ENCODE assay signal across 8 cellular contexts in the genomic region with DNA sequence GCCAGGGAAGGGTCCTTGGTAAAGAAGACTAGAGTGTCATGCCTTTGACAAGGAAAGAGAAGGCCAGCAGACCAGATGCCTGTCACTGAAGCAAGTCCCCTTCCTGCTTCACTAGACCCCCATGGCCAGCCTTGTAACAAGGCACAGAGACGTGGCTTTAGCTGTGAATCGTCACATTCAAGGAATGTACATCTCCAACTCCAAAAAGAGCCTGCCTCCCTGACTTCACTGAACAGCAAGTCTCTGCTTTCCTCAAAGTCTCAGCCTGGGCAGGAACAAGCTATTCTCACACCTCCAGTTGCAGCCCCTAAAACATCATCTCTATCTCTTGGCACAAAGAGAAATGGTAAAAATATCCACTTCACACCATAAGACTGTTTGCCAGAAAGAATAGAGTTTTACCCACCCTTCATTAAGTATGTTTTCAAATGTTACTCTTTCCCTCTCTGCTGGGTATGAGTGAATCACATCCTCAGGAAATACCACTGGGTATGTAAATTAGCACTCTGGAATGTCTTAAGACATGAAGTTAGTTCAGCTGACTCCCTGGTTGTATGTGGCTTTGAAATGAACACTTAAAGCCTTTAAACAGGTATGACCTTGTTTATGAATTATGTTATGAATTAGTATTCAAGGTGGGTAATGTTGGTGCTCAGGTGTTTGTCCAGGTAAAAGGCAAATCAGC. TPM values are rescaled to one million over a fixed set of nuclear protein-coding genes. Genes with fewer than 3 reads are reported as not detected.
DNase-seq lines count a peak whose midpoint lies in the region; ATAC-seq, FAIRE-seq and TF ChIP-seq lines count a peak whose summit lies in the region.

No MANE protein-coding gene starts in this region.

- H3K36me3 ChIP-seq in HUES64 (ENCODE audit: insufficient read depth, low read length) (no peaks in the 10 kb centered on the region), brain microvascular endothelial cell (replicated peaks) (no peaks in the 10 kb centered on the region), lung (ENCODE audit: control insufficient read depth in 2 of 2, insufficient read depth in 2 of 2, low read length in 2 of 2) (no peaks in the 10 kb centered on the region)

- no peak overlapping the region for H3K4me3 ChIP-seq in AG09309 (ENCODE audit: control insufficient read depth, low read depth, low read length)
- no peak overlapping the region for H3K4me3 ChIP-seq in HUES64 (ENCODE audit: low read length)
- H3K4me3 ChIP-seq in brain microvascular endothelial cell (ENCODE audit: low read depth, low read length), result no peak overlapping the region
- H3K4me3 ChIP-seq in lung, result no peak overlapping the region

- no peak for FAIRE-seq in frontal cortex (lab: Jason Lieb, UNC)

- ATAC-seq in lung (ENCODE audit: insufficient read depth, low FRiP score), result peak; percentile 53

- H3K27me3 ChIP-seq in HUES64 (ENCODE audit: insufficient read depth, low read length), result no peaks in the 10 kb centered on the region
- no peaks in the 10 kb centered on the region for H3K27me3 ChIP-seq in brain microvascular endothelial cell (replicated peaks)
- no peaks in the 10 kb centered on the region for H3K27me3 ChIP-seq in lung (ENCODE audit: control insufficient read depth, insufficient read depth)

- peak; percentile 69 for DNase-seq in AG09309 (ENCODE audit: low read depth)
- peak; percentile 71 for DNase-seq in brain microvascular endothelial cell
- DNase-seq in lung (ENCODE audit: low spot score), result no peak
- no peak for DNase-seq in caudate nucleus (lab: John Stamatoyannopoulos, UW)
- no peak for DNase-seq in activated naive CD4-positive, alpha-beta T cell treated with Interleukin-2 at 50 U/mL for 16 hours
- DNase-seq in HuH-7 (ENCODE audit: low spot score), result no peak
- DNase-seq in frontal cortex (ENCODE audit: low spot score in 2 of 2), result no peak

- H3K4me1 ChIP-seq in HUES64 (ENCODE audit: insufficient read depth, low read length), result peaks cover 21% of the 10 kb centered on the region
- H3K4me1 ChIP-seq in lung (ENCODE audit: control insufficient read depth in 2 of 2, insufficient read depth in 2 of 2, low read length in 2 of 2), result peaks cover 0 to 12% of the 10 kb centered on the region in 2 donors

- 46% methylated on average over 2 of the region's 2 CpGs for WGBS in HUES64
- WGBS in lung, 2 donors, result 45 to 71% methylated on average over 2 of the region's 2 CpGs

- H3K9me3 ChIP-seq in HUES64 (ENCODE audit: insufficient read depth, low read depth, low read length), result no peaks in the 10 kb centered on the region
- no peaks in the 10 kb centered on the region for H3K9me3 ChIP-seq in lung (ENCODE audit: control insufficient read depth in 2 of 2, insufficient read depth in 1 of 2, low read length in 1 of 2)

- H3K27ac ChIP-seq in HUES64 (ENCODE audit: low read depth, low read length) (peak overlapping the region; percentile 76), brain microvascular endothelial cell (peak overlapping the region; percentile 99), lung (ENCODE audit: low read depth in 1 of 2, low read length in 1 of 2) (peak overlapping the region in 1 of 2 donors; percentile 82), caudate nucleus (ENCODE audit: low read depth, low read length) (no peak overlapping the region)

- in situ Hi-C loops in brain microvascular endothelial cell (cut with HindIII; ENCODE audit: low pct_ligation_motif_present, low sequenced_read_pairs), result no loop called here

- no peak overlapping the region; the same call in 1 of the 2 replicates for H3K9ac ChIP-seq in HUES64 (ENCODE audit: low read depth, low read length)

- TF ChIP-seq CTCF in AG09309 (IDR thresholded peaks at IDR 0.05; ENCODE audit: control insufficient read depth, insufficient read depth, low read depth, low read length, missing control alignments) (no peak), brain microvascular endothelial cell (IDR thresholded peaks at IDR 0.05; ENCODE audit: low read depth, low read length, missing control alignments) (no peak), lung (IDR thresholded peaks at IDR 0.05; ENCODE audit: control extremely low read depth, extremely low read depth) (no peak)

RNA-seq across cellular contexts. Expression of gene NT5E, which starts 46.4 kb away (rescaled TPM):
- polyA plus RNA-seq in HUES64 (2013, experiment 1 of 2), result 0.55 TPM
- 0.76 TPM for polyA plus RNA-seq in HUES64 (2013, experiment 2 of 2)
- total RNA-seq in lung, result 10 to 100 TPM; 13.5 to 13.9 TPM
- polyA plus RNA-seq in lung, result 1 to 10 TPM; 3.2 to 3.4 TPM
- total RNA-seq in frontal cortex, result 8.2 TPM

Comparison
In these comparisons a context has a peak if more than half of its experiments do, and no peak if none do; other contexts are left out.
1. DNase-seq: peak in AG09309 (single experiment) and brain microvascular endothelial cell (single experiment); none in lung (single experiment), caudate nucleus (0 of 61), activated naive CD4-positive, alpha-beta T cell treated with Interleukin-2 at 50 U/mL for 16 hours (single experiment), HuH-7 (single experiment) and frontal cortex (0 of 2).